In genomic region chr13:30736921-30737320, GRCh38 we compare ENCODE assay signal across 11 cellular contexts. TPM values are rescaled to one million over a fixed set of nuclear protein-coding genes. Genes with fewer than 3 reads are reported as not detected.
A peak's percentile ranks its signal among the peaks of the same experiment; 100 is the strongest.
DNase-seq lines count a peak whose midpoint lies in the region; ATAC-seq and TF ChIP-seq lines count a peak whose summit lies in the region.
"Had no signal": no experiment of that assay in that cellular context is flagged by ENCODE, and none has a peak within 500 bp of the region (broad histone marks: within the 10 kb centered on the region; RNA-seq: fewer than 3 reads in every experiment).

No MANE protein-coding gene starts in this region.

- H3K4me3 ChIP-seq in lower lobe of right lung (peak overlapping the region; percentile 47), tibial artery (peak overlapping the region; percentile 8 to 9), brain microvascular endothelial cell (ENCODE audit: low read depth, low read length) (no peak overlapping the region), gastroesophageal sphincter (peak overlapping the region in 1 of 2 donors; percentile 22), BE2C (ENCODE audit: low read depth, low read length) (no peak overlapping the region)

- H3K36me3 Mint-ChIP-seq in activated naive CD4-positive, alpha-beta T cell treated with anti-CD3 and anti-CD28 coated beads, Interleukin-2, amount 10 ng/mL, durations not matched to agents 7 days and 5 days = peaks cover 10% of the 10 kb centered on the region
- H3K36me3 Mint-ChIP-seq in T-helper 2 cell treated with Interferon-gamma antibody and Interleukin-4, amounts not matched to agents 5 μg/mL and 100 μg/mL, for 36 hours (ENCODE audit: low read depth) = peaks cover 16% of the 10 kb centered on the region

- no peak for TF ChIP-seq POLR2A in gastroesophageal sphincter (IDR thresholded peaks at IDR 0.05)

- no peaks in the 10 kb centered on the region for H3K9me3 Mint-ChIP-seq in activated naive CD4-positive, alpha-beta T cell treated with anti-CD3 and anti-CD28 coated beads, Interleukin-2, amount 10 ng/mL, durations not matched to agents 7 days and 5 days
- H3K9me3 Mint-ChIP-seq in T-helper 2 cell treated with Interferon-gamma antibody and Interleukin-4, amounts not matched to agents 5 μg/mL and 100 μg/mL, for 36 hours = no peaks in the 10 kb centered on the region

- no peak for TF ChIP-seq EP300 in gastroesophageal sphincter (IDR thresholded peaks at IDR 0.05)

- no peak for DNase-seq in activated naive CD4-positive, alpha-beta T cell treated with anti-CD3 and anti-CD28 coated beads, Interleukin-2, amount 10 ng/mL, durations not matched to agents 7 days and 5 days
- no peak for DNase-seq in activated naive CD4-positive, alpha-beta T cell treated with anti-CD3 and anti-CD28 coated beads, Interleukin-2, amount 50 U/mL, for 16 hours
- DNase-seq in T-helper 2 cell treated with Interferon-gamma antibody and Interleukin-4, amounts not matched to agents 5 μg/mL and 100 μg/mL, for 36 hours (ENCODE audit: low spot score) = no peak
- no peak for DNase-seq in lower lobe of right lung
- no peak for DNase-seq in tibial artery
- no peak for DNase-seq in brain microvascular endothelial cell
- no peak for DNase-seq in BE2C
- DNase-seq: caudate nucleus, NCI-H2227 treated with DMSO at 0.1 percent for 48 hours had no signal

- H3K27me3 Mint-ChIP-seq in activated naive CD4-positive, alpha-beta T cell treated with anti-CD3 and anti-CD28 coated beads, Interleukin-2, amount 10 ng/mL, durations not matched to agents 7 days and 5 days = peaks cover 7% of the 10 kb centered on the region
- no peaks in the 10 kb centered on the region for H3K27me3 Mint-ChIP-seq in T-helper 2 cell treated with Interferon-gamma antibody and Interleukin-4, amounts not matched to agents 5 μg/mL and 100 μg/mL, for 36 hours (ENCODE audit: low read depth)

- no peak for TF ChIP-seq CTCF in lower lobe of right lung (IDR thresholded peaks at IDR 0.05)
- no peak for TF ChIP-seq CTCF in tibial artery (IDR thresholded peaks at IDR 0.05)
- TF ChIP-seq CTCF in brain microvascular endothelial cell (IDR thresholded peaks at IDR 0.05; ENCODE audit: low read depth, low read length, missing control alignments) = no peak
- no peak for TF ChIP-seq CTCF in gastroesophageal sphincter (IDR thresholded peaks at IDR 0.05)
- no peak for TF ChIP-seq CTCF in BE2C (IDR thresholded peaks at IDR 0.05; ENCODE audit: low read depth, low read length)

- H3K4me1 Mint-ChIP-seq in activated naive CD4-positive, alpha-beta T cell treated with anti-CD3 and anti-CD28 coated beads, Interleukin-2, amount 10 ng/mL, durations not matched to agents 7 days and 5 days = peaks cover 81% of the 10 kb centered on the region
- H3K4me1 Mint-ChIP-seq in T-helper 2 cell treated with Interferon-gamma antibody and Interleukin-4, amounts not matched to agents 5 μg/mL and 100 μg/mL, for 36 hours (ENCODE audit: low read depth) = peaks cover 63% of the 10 kb centered on the region

- H3K36me3 ChIP-seq in lower lobe of right lung (no peaks in the 10 kb centered on the region), tibial artery (no peaks in the 10 kb centered on the region), brain microvascular endothelial cell (replicated peaks) (no peaks in the 10 kb centered on the region), gastroesophageal sphincter (no peaks in the 10 kb centered on the region), BE2C (no peaks in the 10 kb centered on the region)

- in situ Hi-C loops in brain microvascular endothelial cell (cut with HindIII; ENCODE audit: low pct_ligation_motif_present, low sequenced_read_pairs) = no loop called here

- H3K9me3 ChIP-seq in lower lobe of right lung (no peaks in the 10 kb centered on the region), tibial artery (no peaks in the 10 kb centered on the region), gastroesophageal sphincter (no peaks in the 10 kb centered on the region), BE2C (no peaks in the 10 kb centered on the region)

- peaks cover 28% of the 10 kb centered on the region for H3K4me1 ChIP-seq in lower lobe of right lung
- H3K4me1 ChIP-seq in tibial artery = no peaks in the 10 kb centered on the region
- peaks cover 0 to 3% (median 0%) of the 10 kb centered on the region in 3 donors for H3K4me1 ChIP-seq in gastroesophageal sphincter
- H3K4me1 ChIP-seq in BE2C = no peaks in the 10 kb centered on the region

- H3K4me3 Mint-ChIP-seq in activated naive CD4-positive, alpha-beta T cell treated with anti-CD3 and anti-CD28 coated beads, Interleukin-2, amount 10 ng/mL, durations not matched to agents 7 days and 5 days = peak overlapping the region; percentile 86
- H3K4me3 Mint-ChIP-seq in T-helper 2 cell treated with Interferon-gamma antibody and Interleukin-4, amounts not matched to agents 5 μg/mL and 100 μg/mL, for 36 hours = peak overlapping the region; percentile 96

- no peak for ATAC-seq in lower lobe of right lung
- no peak for ATAC-seq in gastroesophageal sphincter

- H3K27ac Mint-ChIP-seq in activated naive CD4-positive, alpha-beta T cell treated with anti-CD3 and anti-CD28 coated beads, Interleukin-2, amount 10 ng/mL, durations not matched to agents 7 days and 5 days = peak overlapping the region; percentile 19
- H3K27ac Mint-ChIP-seq in T-helper 2 cell treated with Interferon-gamma antibody and Interleukin-4, amounts not matched to agents 5 μg/mL and 100 μg/mL, for 36 hours = peak overlapping the region; percentile 97

- H3K27me3 ChIP-seq in lower lobe of right lung (ENCODE audit: low read depth) (no peaks in the 10 kb centered on the region), tibial artery (no peaks in the 10 kb centered on the region), brain microvascular endothelial cell (replicated peaks) (no peaks in the 10 kb centered on the region), gastroesophageal sphincter (peaks cover 4% of the 10 kb centered on the region), BE2C (no peaks in the 10 kb centered on the region)

- H3K27ac ChIP-seq in lower lobe of right lung (peak overlapping the region; percentile 77), tibial artery (no peak overlapping the region), brain microvascular endothelial cell (no peak overlapping the region), gastroesophageal sphincter (peak overlapping the region in 1 of 4 donors; percentile 40)

- CTCF ChIA-PET in activated naive CD4-positive, alpha-beta T cell treated with anti-CD3 and anti-CD28 coated beads, Interleukin-2, amount 10 ng/mL, durations not matched to agents 7 days and 5 days (lab: Charles Lee) = interaction anchor here (1.0 to 1.8 kb wide), 4 partner anchors 30 to 62 kb away, joined by 3 read pairs; no protein-coding TSS in a partner anchor

- intact Hi-C loops in lower lobe of right lung (cut with DNase I) (no loop called here), tibial artery (cut with DNase I; ENCODE audit: low total_unique reads) (no loop called here)

- WGBS in gastroesophageal sphincter (ENCODE audit: low coverage in 1 of 2), 2 donors = 90% methylated on average over 2 of the region's 4 CpGs; no CpG with 5 or more reads in 1 of the 2 donors

RNA-seq across cellular contexts. Expression of gene ALOX5AP, which starts 1.6 kb away (rescaled TPM):
- total RNA-seq in lower lobe of right lung = 311 TPM
- 10 to 100 TPM in 2 of 4 donors, 1 to 10 TPM in 2; 5.6 to 34.7 (median 19.7) TPM for total RNA-seq in gastroesophageal sphincter
- not detected for polyA plus RNA-seq in BE2C (2012; ENCODE audit: insufficient read depth, insufficient read length, low read depth)
- polyA plus RNA-seq: neural cell had no signal

Comparison
In these comparisons a context has a peak if more than half of its experiments do, and no peak if none do; other contexts are left out.
1. H3K4me3 ChIP-seq: peak in lower lobe of right lung (single experiment) and tibial artery (2 of 2); none in brain microvascular endothelial cell (single experiment) and BE2C (single experiment).